Comparison of ENCODE assay signal across 1 cellular context in genomic region chr1:180382326-180383115, GRCh38.
TF ChIP-seq lines count a peak whose summit lies in the region.

No MANE protein-coding gene starts in this region.

TF ChIP-seq in HEK293, 187 proteins besides CTCF, POLR2A, EP300 and RAD21 (continued from another document):
- 0 out of 2 replicates have a peak, but pooled peaks have one; percentile 56 for TF ChIP-seq ZNF311 (tag by site-specific recombination; IDR thresholded peaks at IDR 0.05; ENCODE audit: borderline replicate concordance)
- no peak for TF ChIP-seq ZNF830 (tag by site-specific recombination; IDR thresholded peaks at IDR 0.05; ENCODE audit: low read depth)
- peak; percentile 95 for TF ChIP-seq ZNF133 (tag by site-specific recombination; IDR thresholded peaks at IDR 0.05)
- no peak for TF ChIP-seq ZFHX2 (tag by site-specific recombination; conservative IDR thresholded peaks at IDR 0.05)
- no peak for TF ChIP-seq ZNF777 (tag by site-specific recombination; IDR thresholded peaks at IDR 0.05; ENCODE audit: borderline replicate concordance)
- no peak for TF ChIP-seq ZFP41 (tag by site-specific recombination; IDR thresholded peaks at IDR 0.05; ENCODE audit: borderline replicate concordance)
- TF ChIP-seq ZNF654 (tag by site-specific recombination; IDR thresholded peaks at IDR 0.05; ENCODE audit: low read depth), result no peak
- TF ChIP-seq ZBTB11 (tag by site-specific recombination; conservative IDR thresholded peaks at IDR 0.05; ENCODE audit: low read depth), result no peak
- no peak for TF ChIP-seq ZNF433 (tag by site-specific recombination; IDR thresholded peaks at IDR 0.05; ENCODE audit: low read depth)
- TF ChIP-seq, protein P1, sequence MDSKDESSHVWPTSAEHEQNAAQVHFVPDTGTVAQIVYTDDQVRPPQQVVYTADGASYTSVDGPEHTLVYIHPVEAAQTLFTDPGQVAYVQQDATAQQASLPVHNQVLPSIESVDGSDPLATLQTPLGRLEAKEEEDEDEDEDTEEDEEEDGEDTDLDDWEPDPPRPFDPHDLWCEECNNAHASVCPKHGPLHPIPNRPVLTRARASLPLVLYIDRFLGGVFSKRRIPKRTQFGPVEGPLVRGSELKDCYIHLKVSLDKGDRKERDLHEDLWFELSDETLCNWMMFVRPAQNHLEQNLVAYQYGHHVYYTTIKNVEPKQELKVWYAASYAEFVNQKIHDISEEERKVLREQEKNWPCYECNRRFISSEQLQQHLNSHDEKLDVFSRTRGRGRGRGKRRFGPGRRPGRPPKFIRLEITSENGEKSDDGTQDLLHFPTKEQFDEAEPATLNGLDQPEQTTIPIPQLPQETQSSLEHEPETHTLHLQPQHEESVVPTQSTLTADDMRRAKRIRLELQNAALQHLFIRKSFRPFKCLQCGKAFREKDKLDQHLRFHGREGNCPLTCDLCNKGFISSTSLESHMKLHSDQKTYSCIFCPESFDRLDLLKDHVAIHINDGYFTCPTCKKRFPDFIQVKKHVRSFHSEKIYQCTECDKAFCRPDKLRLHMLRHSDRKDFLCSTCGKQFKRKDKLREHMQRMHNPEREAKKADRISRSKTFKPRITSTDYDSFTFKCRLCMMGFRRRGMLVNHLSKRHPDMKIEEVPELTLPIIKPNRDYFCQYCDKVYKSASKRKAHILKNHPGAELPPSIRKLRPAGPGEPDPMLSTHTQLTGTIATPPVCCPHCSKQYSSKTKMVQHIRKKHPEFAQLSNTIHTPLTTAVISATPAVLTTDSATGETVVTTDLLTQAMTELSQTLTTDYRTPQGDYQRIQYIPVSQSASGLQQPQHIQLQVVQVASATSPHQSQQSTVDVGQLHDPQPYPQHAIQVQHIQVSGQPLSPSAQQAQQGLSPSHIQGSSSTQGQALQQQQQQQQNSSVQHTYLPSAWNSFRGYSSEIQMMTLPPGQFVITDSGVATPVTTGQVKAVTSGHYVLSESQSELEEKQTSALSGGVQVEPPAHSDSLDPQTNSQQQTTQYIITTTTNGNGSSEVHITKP (tag by site-specific recombination; IDR thresholded peaks at IDR 0.05), result no peak
- TF ChIP-seq GLI2 (tag by site-specific recombination; IDR thresholded peaks at IDR 0.05; ENCODE audit: borderline replicate concordance, low read depth), result no peak
